In the genomic region with DNA sequence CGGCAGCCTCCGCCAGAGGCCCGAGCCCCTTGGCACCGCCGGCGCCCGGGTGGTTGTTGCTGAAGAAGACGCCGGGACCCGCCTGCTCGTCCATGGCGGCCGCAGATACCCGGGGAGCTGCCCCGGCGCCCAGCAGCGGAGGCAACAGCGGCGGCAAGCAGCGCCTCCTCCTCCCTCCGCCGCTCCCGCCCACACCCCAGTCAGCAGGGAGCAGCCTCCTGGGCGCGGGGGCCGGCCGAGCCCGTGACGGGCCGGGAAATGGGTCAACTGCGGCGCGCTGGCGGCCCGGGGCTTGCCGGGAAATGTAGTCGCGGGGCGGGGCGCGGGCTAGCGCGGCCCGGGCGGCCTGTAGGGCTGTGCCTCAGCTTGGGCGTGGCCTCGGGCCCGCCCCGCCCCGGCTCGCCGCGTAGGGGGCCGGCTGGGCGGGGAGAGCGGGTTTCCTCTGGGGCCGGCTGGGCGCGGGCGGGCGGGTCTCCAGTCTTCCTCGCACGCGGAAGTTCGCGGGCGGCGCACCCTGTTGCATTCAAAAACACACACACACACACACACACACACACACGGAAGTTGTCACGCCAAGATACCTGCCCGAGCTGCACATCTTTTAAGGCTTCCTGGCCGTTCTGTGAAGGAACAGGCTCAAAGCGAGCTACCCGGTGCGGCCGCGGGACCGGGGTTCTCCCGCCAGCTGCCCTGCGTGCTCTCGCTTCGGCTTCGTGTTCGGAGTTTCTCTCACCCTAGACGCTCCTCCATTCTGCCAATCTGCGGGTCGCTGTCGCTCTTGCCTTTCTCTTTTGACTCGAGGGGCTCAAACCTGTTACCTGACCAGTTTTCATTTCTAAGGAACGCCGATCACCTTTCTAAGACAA, we compare ENCODE assay signal across 8 cellular contexts. TPM values are rescaled to one million over a fixed set of nuclear protein-coding genes. Genes with fewer than 3 reads are reported as not detected.
DNase-seq lines count a peak whose midpoint lies in the region; ATAC-seq and TF ChIP-seq lines count a peak whose summit lies in the region.

A gene with protein sequence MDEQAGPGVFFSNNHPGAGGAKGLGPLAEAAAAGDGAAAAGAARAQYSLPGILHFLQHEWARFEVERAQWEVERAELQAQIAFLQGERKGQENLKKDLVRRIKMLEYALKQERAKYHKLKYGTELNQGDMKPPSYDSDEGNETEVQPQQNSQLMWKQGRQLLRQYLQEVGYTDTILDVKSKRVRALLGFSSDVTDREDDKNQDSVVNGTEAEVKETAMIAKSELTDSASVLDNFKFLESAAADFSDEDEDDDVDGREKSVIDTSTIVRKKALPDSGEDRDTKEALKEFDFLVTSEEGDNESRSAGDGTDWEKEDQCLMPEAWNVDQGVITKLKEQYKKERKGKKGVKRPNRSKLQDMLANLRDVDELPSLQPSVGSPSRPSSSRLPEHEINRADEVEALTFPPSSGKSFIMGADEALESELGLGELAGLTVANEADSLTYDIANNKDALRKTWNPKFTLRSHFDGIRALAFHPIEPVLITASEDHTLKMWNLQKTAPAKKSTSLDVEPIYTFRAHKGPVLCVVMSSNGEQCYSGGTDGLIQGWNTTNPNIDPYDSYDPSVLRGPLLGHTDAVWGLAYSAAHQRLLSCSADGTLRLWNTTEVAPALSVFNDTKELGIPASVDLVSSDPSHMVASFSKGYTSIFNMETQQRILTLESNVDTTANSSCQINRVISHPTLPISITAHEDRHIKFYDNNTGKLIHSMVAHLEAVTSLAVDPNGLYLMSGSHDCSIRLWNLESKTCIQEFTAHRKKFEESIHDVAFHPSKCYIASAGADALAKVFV (minus strand): TSS at position 167 of the 866 bp plus-strand sequence. CDS start 73 bp downstream, at position 94.

- TF ChIP-seq CTCF in BJ (IDR thresholded peaks at IDR 0.05; ENCODE audit: insufficient read depth, low read depth, low read length): no peak

- CTCF ChIA-PET in BJ (lab: Yijun Ruan, JAX): no interaction called here

- intact Hi-C loops in left colon (cut with DNase I, micrococcal nuclease): no loop called here

- no peaks in the 10 kb centered on the region for H3K36me3 ChIP-seq in BJ (ENCODE audit: control insufficient read depth, insufficient read depth, low read length)

- no peaks in the 10 kb centered on the region for H3K27me3 ChIP-seq in BJ (ENCODE audit: control insufficient read depth, insufficient read depth, low read length)

- H3K4me3 ChIP-seq in BJ (ENCODE audit: low read depth, low read length): peak within 1 kb of the TSS; percentile 88

- H3K27ac ChIP-seq in cingulate gyrus (ENCODE audit: low read depth, low read length): peak within 1 kb of the TSS; percentile 29

- ATAC-seq in GM19324 (IDR thresholded peaks at IDR 0.05; ENCODE audit: low FRiP score, unreplicated experiment) (peak; percentile 99), HG03460 (IDR thresholded peaks at IDR 0.05; ENCODE audit: unreplicated experiment) (peak; percentile 96), left colon (peak; percentile 88)

- DNase-seq in BJ (ENCODE audit: low read depth) (peak; percentile 77), NCI-H524 treated with DMSO at 0.1 percent for 48 hours (lab: John Stamatoyannopoulos, UW) (peak; percentile 58), left colon (peak; percentile 95 to 99)
- DNase-seq in activated CD4-positive, alpha-beta T cell treated with anti-CD3 and anti-CD28 coated beads for 4 hours: peak; percentile 97 to 98
- DNase-seq in stimulated activated CD4-positive, alpha-beta T cell treated with anti-CD3 and anti-CD28 coated beads, Interleukin-1b, Interleukin-23, amount 100 ng/mL, for 4 hours (ENCODE audit: low read depth in 2 of 2): peak; percentile 95 to 97

- POLR2A ChIA-PET in BJ (lab: Charles Lee): interaction anchor here (0.6 to 0.7 kb wide), 2 partner anchors 14 to 45 kb away, joined by 4 to 5 read pairs; no protein-coding TSS in a partner anchor

RNA-seq across cellular contexts. Expression of the gene that starts here (rescaled TPM):
- 8.5 and 18.0 TPM in 2 replicates for polyA plus RNA-seq in BJ (2011; rRNA removed)
- 15.4 and 16.5 TPM in 2 replicates for polyA minus RNA-seq in BJ (2011; rRNA and poly(A)+ RNA removed)
- 10 to 100 TPM; 36.8 to 45.8 TPM for total RNA-seq in left colon

Comparison
In these comparisons a context has a peak if more than half of its experiments do, and no peak if none do; other contexts are left out.
1. Peak in every context shown above with its lines: DNase-seq, ATAC-seq, H3K4me3 ChIP-seq and H3K27ac ChIP-seq.